In genomic region chr1:36857761-36858160, GRCh38 we compare ENCODE assay signal across 21 cellular contexts.
A peak's percentile ranks its signal among the peaks of the same experiment; 100 is the strongest.
DNase-seq lines count a peak whose midpoint lies in the region; ATAC-seq and TF ChIP-seq lines count a peak whose summit lies in the region.
"Had no signal": no experiment of that assay in that cellular context is flagged by ENCODE, and none has a peak within 500 bp of the region (broad histone marks: within the 10 kb centered on the region; RNA-seq: fewer than 3 reads in every experiment).

No MANE protein-coding gene starts in this region.

- H3K27ac Mint-ChIP-seq in glutamatergic neuron (ENCODE audit: unreplicated experiment) (peak overlapping the region; percentile 93), endothelial cell (ENCODE audit: unreplicated experiment) (no peak overlapping the region)
- no peak overlapping the region for H3K27ac Mint-ChIP-seq in stimulated activated effector memory CD8-positive, alpha-beta T cell treated with anti-CD3 and anti-CD28 coated beads, Interleukin-12 subunit alpha, Interleukin-12 subunit beta, amount 100 ng/mL, for 72 hours
- peak overlapping the region in 1 of 2 donors; percentile 3 for H3K27ac Mint-ChIP-seq in stimulated activated naive CD8-positive, alpha-beta T cell treated with anti-CD3 and anti-CD28 coated beads, Interleukin-15, amount 100 ng/mL, for 72 hours
- H3K27ac Mint-ChIP-seq: nephron, T-cell had no signal

- DNase-seq in BE2C = peak; percentile 86
- peak; percentile 92 for DNase-seq in NCI-H1436 treated with DMSO at 0.1 percent for 48 hours (lab: John Stamatoyannopoulos, UW)
- DNase-seq in NCI-H510A (lab: John Stamatoyannopoulos, UW) = peak; percentile 100
- DNase-seq in glutamatergic neuron = peak; percentile 80
- DNase-seq in endothelial cell (ENCODE audit: low spot score) = no peak
- no peak for DNase-seq in stimulated activated effector memory CD8-positive, alpha-beta T cell treated with anti-CD3 and anti-CD28 coated beads, Interleukin-12 subunit alpha, Interleukin-12 subunit beta, amount 100 ng/mL, for 72 hours (ENCODE audit: low spot score in 2 of 2)
- DNase-seq in stimulated activated naive CD8-positive, alpha-beta T cell treated with anti-CD3 and anti-CD28 coated beads, Interleukin-15, amount 100 ng/mL, for 72 hours = no peak
- DNase-seq: activated CD4-positive, alpha-beta T cell treated with anti-CD3 and anti-CD28 coated beads, Interleukin-2, amount 50 U/mL, for 4 hours; caudate nucleus; left colon; midbrain; NCI-H2227 treated with DMSO at 0.1 percent for 48 hours; small intestine; stimulated activated CD4-positive, alpha-beta T cell treated with anti-CD3 and anti-CD28 coated beads, Interleukin-4, amount 100 ng/mL, for 24 hours; T-cell had no signal

- peaks cover 16% of the 10 kb centered on the region for H3K4me1 ChIP-seq in BE2C
- H3K4me1 ChIP-seq: A549; BLaER1 treated with 17β-estradiol and CSF1 and Interleukin-3, amounts not matched to agents 10 nM and 100 nM; gastroesophageal sphincter; psoas muscle had no signal

- peaks cover 15% of the 10 kb centered on the region for H3K9me3 Mint-ChIP-seq in glutamatergic neuron (ENCODE audit: unreplicated experiment)
- no peaks in the 10 kb centered on the region for H3K9me3 Mint-ChIP-seq in endothelial cell (ENCODE audit: unreplicated experiment)
- H3K9me3 Mint-ChIP-seq in stimulated activated effector memory CD8-positive, alpha-beta T cell treated with anti-CD3 and anti-CD28 coated beads, Interleukin-12 subunit alpha, Interleukin-12 subunit beta, amount 100 ng/mL, for 72 hours = no peaks in the 10 kb centered on the region
- no peaks in the 10 kb centered on the region for H3K9me3 Mint-ChIP-seq in stimulated activated naive CD8-positive, alpha-beta T cell treated with anti-CD3 and anti-CD28 coated beads, Interleukin-15, amount 100 ng/mL, for 72 hours
- H3K9me3 Mint-ChIP-seq: nephron, T-cell had no signal

- H3K9me3 ChIP-seq in BE2C = no peaks in the 10 kb centered on the region
- H3K9me3 ChIP-seq: A549; BLaER1 treated with 17β-estradiol and CSF1 and Interleukin-3, amounts not matched to agents 10 nM and 100 nM; gastroesophageal sphincter; psoas muscle had no signal

- H3K27me3 ChIP-seq in BE2C = no peaks in the 10 kb centered on the region
- H3K27me3 ChIP-seq: BLaER1 treated with 17β-estradiol and CSF1 and Interleukin-3, amounts not matched to agents 10 nM and 100 nM had no signal

- H3K27me3 Mint-ChIP-seq in glutamatergic neuron (ENCODE audit: unreplicated experiment) (peaks cover 23% of the 10 kb centered on the region), endothelial cell (ENCODE audit: unreplicated experiment) (no peaks in the 10 kb centered on the region)
- H3K27me3 Mint-ChIP-seq in stimulated activated naive CD8-positive, alpha-beta T cell treated with anti-CD3 and anti-CD28 coated beads, Interleukin-15, amount 100 ng/mL, for 72 hours = peaks cover 21% of the 10 kb centered on the region

- no peak overlapping the region for H3K4me3 ChIP-seq in BE2C (ENCODE audit: low read depth, low read length)
- H3K4me3 ChIP-seq: A549; BLaER1 treated with 17β-estradiol and CSF1 and Interleukin-3, amounts not matched to agents 10 nM and 100 nM; gastroesophageal sphincter; psoas muscle had no signal

- TF ChIP-seq CTCF in BE2C (IDR thresholded peaks at IDR 0.05; ENCODE audit: low read depth, low read length) = no peak
- TF ChIP-seq CTCF in glutamatergic neuron (IDR thresholded peaks at IDR 0.05; ENCODE audit: partially characterized antibody, unreplicated experiment) = no peak
- no peak for TF ChIP-seq CTCF in endothelial cell (IDR thresholded peaks at IDR 0.05; ENCODE audit: unreplicated experiment)

- peak overlapping the region; percentile 72 for H3K4me3 Mint-ChIP-seq in glutamatergic neuron (ENCODE audit: unreplicated experiment)
- no peak overlapping the region for H3K4me3 Mint-ChIP-seq in endothelial cell (ENCODE audit: unreplicated experiment)
- H3K4me3 Mint-ChIP-seq in stimulated activated effector memory CD8-positive, alpha-beta T cell treated with anti-CD3 and anti-CD28 coated beads, Interleukin-12 subunit alpha, Interleukin-12 subunit beta, amount 100 ng/mL, for 72 hours = no peak overlapping the region
- H3K4me3 Mint-ChIP-seq in stimulated activated naive CD8-positive, alpha-beta T cell treated with anti-CD3 and anti-CD28 coated beads, Interleukin-15, amount 100 ng/mL, for 72 hours = no peak overlapping the region
- H3K4me3 Mint-ChIP-seq: nephron, T-cell had no signal

- H3K4me1 Mint-ChIP-seq in glutamatergic neuron (ENCODE audit: low read depth, unreplicated experiment) (peaks cover 43% of the 10 kb centered on the region), endothelial cell (ENCODE audit: unreplicated experiment) (no peaks in the 10 kb centered on the region)
- no peaks in the 10 kb centered on the region for H3K4me1 Mint-ChIP-seq in stimulated activated effector memory CD8-positive, alpha-beta T cell treated with anti-CD3 and anti-CD28 coated beads, Interleukin-12 subunit alpha, Interleukin-12 subunit beta, amount 100 ng/mL, for 72 hours
- H3K4me1 Mint-ChIP-seq in stimulated activated naive CD8-positive, alpha-beta T cell treated with anti-CD3 and anti-CD28 coated beads, Interleukin-15, amount 100 ng/mL, for 72 hours = peaks cover 6% of the 10 kb centered on the region
- H3K4me1 Mint-ChIP-seq: nephron, T-cell had no signal

- H3K36me3 ChIP-seq in BE2C = peaks cover 7% of the 10 kb centered on the region
- H3K36me3 ChIP-seq: BLaER1 treated with 17β-estradiol and CSF1 and Interleukin-3, amounts not matched to agents 10 nM and 100 nM; gastroesophageal sphincter had no signal

- no peak for ATAC-seq in stimulated activated effector memory CD8-positive, alpha-beta T cell treated with anti-CD3 and anti-CD28 coated beads, Interleukin-12 subunit alpha, Interleukin-12 subunit beta, amount 100 ng/mL, for 72 hours
- no peak for ATAC-seq in HG03108 (IDR thresholded peaks at IDR 0.05; ENCODE audit: unreplicated experiment)
- ATAC-seq in stimulated activated naive CD8-positive, alpha-beta T cell treated with anti-CD3 and anti-CD28 coated beads, Interleukin-15, amount 100 ng/mL, for 72 hours = no peak
- ATAC-seq: A549, gastroesophageal sphincter, left colon, psoas muscle, T-cell had no signal

- H3K36me3 Mint-ChIP-seq in glutamatergic neuron (ENCODE audit: unreplicated experiment) = peaks cover 4% of the 10 kb centered on the region
- no peaks in the 10 kb centered on the region for H3K36me3 Mint-ChIP-seq in endothelial cell (ENCODE audit: low read depth, unreplicated experiment)
- H3K36me3 Mint-ChIP-seq in stimulated activated effector memory CD8-positive, alpha-beta T cell treated with anti-CD3 and anti-CD28 coated beads, Interleukin-12 subunit alpha, Interleukin-12 subunit beta, amount 100 ng/mL, for 72 hours = no peaks in the 10 kb centered on the region
- H3K36me3 Mint-ChIP-seq: T-cell had no signal

Comparison
In these comparisons a context has a peak if more than half of its experiments do, and no peak if none do; other contexts are left out.
1. DNase-seq: peak in BE2C (single experiment), NCI-H1436 treated with DMSO at 0.1 percent for 48 hours (single experiment), NCI-H510A (single experiment) and glutamatergic neuron (single experiment); none in endothelial cell (single experiment), stimulated activated effector memory CD8-positive, alpha-beta T cell treated with anti-CD3 and anti-CD28 coated beads, Interleukin-12 subunit alpha, Interleukin-12 subunit beta, amount 100 ng/mL, for 72 hours (0 of 2) and stimulated activated naive CD8-positive, alpha-beta T cell treated with anti-CD3 and anti-CD28 coated beads, Interleukin-15, amount 100 ng/mL, for 72 hours (0 of 2).